7 cellular contexts compared by ENCODE assay signal in genomic region chr18:1541478-1541877, GRCh38.
"Had no signal": no experiment of that assay in that cellular context is flagged by ENCODE, and none has a peak within 500 bp of the region (broad histone marks: within the 10 kb centered on the region; RNA-seq: fewer than 3 reads in every experiment).

No MANE protein-coding gene starts in this region.

- H3K27ac ChIP-seq: HL-60 had no signal

- H3K4me3 ChIP-seq: K562 had no signal

- H3K4me1 Mint-ChIP-seq: IgD-negative memory B cell had no signal

- H3K27me3 Mint-ChIP-seq: IgD-negative memory B cell had no signal

- H3K36me3 Mint-ChIP-seq: IgD-negative memory B cell had no signal

- H3K4me3 Mint-ChIP-seq: IgD-negative memory B cell had no signal

- ATAC-seq: HepG2, K562 had no signal

- DNase-seq: IMR-90, KBM-7, KG1 had no signal

- H3K27ac Mint-ChIP-seq: IgD-negative memory B cell had no signal
